Comparison of ENCODE assay signal across 20 cellular contexts in the genomic region with DNA sequence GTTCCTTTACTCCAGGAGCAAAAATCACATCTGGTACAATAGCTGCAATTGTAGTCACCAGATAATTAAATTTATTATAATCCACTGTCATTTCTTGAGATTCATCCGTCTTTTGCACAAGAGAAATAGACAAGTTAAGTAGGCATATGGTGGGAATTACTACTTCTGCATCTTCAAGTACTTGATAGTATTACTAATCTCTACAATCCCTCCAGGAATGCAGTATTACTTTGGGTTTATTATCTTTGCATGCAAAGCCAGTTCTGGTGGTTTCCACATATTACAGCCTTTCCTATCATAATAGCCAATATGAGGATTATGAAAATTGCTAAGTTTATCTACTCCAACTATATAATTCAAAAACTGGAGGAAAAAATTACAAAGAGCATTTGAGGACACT.
"Had no signal": no experiment of that assay in that cellular context is flagged by ENCODE, and none has a peak within 500 bp of the region (broad histone marks: within the 10 kb centered on the region; RNA-seq: fewer than 3 reads in every experiment).

No MANE protein-coding gene starts in this region.

- H3K4me3 ChIP-seq: lower lobe of right lung, thyroid gland had no signal

- H3K9me3 Mint-ChIP-seq: activated CD4-positive, alpha-beta memory T cell treated with anti-CD3 and anti-CD28 coated beads for 36 hours; activated naive CD4-positive, alpha-beta T cell treated with anti-CD3 and anti-CD28 coated beads, Interleukin-2, amount 10 ng/mL, durations not matched to agents 7 days and 5 days; brain; naive B cell had no signal

- H3K27me3 ChIP-seq: thyroid gland had no signal

- H3K27ac ChIP-seq: epithelial cell of prostate, lower lobe of right lung, thyroid gland had no signal

- H3K4me1 ChIP-seq: lower lobe of right lung, thyroid gland had no signal

- H3K36me3 Mint-ChIP-seq: activated CD4-positive, alpha-beta memory T cell treated with anti-CD3 and anti-CD28 coated beads for 36 hours; activated naive CD4-positive, alpha-beta T cell treated with anti-CD3 and anti-CD28 coated beads, Interleukin-2, amount 10 ng/mL, durations not matched to agents 7 days and 5 days; brain; naive B cell had no signal

- DNase-seq: activated CD4-positive, alpha-beta memory T cell treated with anti-CD3 and anti-CD28 coated beads for 36 hours; activated CD4-positive, alpha-beta T cell treated with anti-CD3 and anti-CD28 coated beads for 48 hours; activated effector memory CD4-positive, alpha-beta T cell treated with anti-CD3 and anti-CD28 coated beads, Interleukin-2, amount 50 U/mL, for 16 hours; activated naive CD4-positive, alpha-beta T cell treated with anti-CD3 and anti-CD28 coated beads, Interleukin-2, amount 10 ng/mL, durations not matched to agents 7 days and 5 days; activated T-cell treated with anti-CD3 and anti-CD28 coated beads for 4 hours; anterior cingulate cortex; foreskin melanocyte; kidney; lower lobe of right lung; mesendoderm; naive B cell; occipital lobe; retina; stimulated activated CD4-positive, alpha-beta T cell treated with anti-CD3 and anti-CD28 coated beads, Interleukin-4, amount 100 ng/mL, for 24 hours; stimulated activated naive CD8-positive, alpha-beta T cell treated with anti-CD3 and anti-CD28 coated beads, Interleukin-15, Interleukin-2, amounts not matched to agents 100 U/mL and 50 U/mL, for 24 hours; substantia nigra; thyroid gland had no signal

- ATAC-seq: left lobe of liver; lower lobe of right lung; stimulated activated naive CD8-positive, alpha-beta T cell treated with anti-CD3 and anti-CD28 coated beads, Interleukin-15, Interleukin-2, amounts not matched to agents 100 U/mL and 50 U/mL, for 24 hours had no signal

- H3K4me1 Mint-ChIP-seq: activated naive CD4-positive, alpha-beta T cell treated with anti-CD3 and anti-CD28 coated beads, Interleukin-2, amount 10 ng/mL, durations not matched to agents 7 days and 5 days had no signal

- H3K36me3 ChIP-seq: lower lobe of right lung, thyroid gland had no signal

- H3K9me3 ChIP-seq: lower lobe of right lung, thyroid gland had no signal

- H3K27me3 Mint-ChIP-seq: activated CD4-positive, alpha-beta memory T cell treated with anti-CD3 and anti-CD28 coated beads for 36 hours; activated naive CD4-positive, alpha-beta T cell treated with anti-CD3 and anti-CD28 coated beads, Interleukin-2, amount 10 ng/mL, durations not matched to agents 7 days and 5 days; brain; naive B cell had no signal

- H3K4me3 Mint-ChIP-seq: activated CD4-positive, alpha-beta memory T cell treated with anti-CD3 and anti-CD28 coated beads for 36 hours; activated naive CD4-positive, alpha-beta T cell treated with anti-CD3 and anti-CD28 coated beads, Interleukin-2, amount 10 ng/mL, durations not matched to agents 7 days and 5 days; brain; naive B cell had no signal

- H3K27ac Mint-ChIP-seq: activated CD4-positive, alpha-beta memory T cell treated with anti-CD3 and anti-CD28 coated beads for 36 hours; activated naive CD4-positive, alpha-beta T cell treated with anti-CD3 and anti-CD28 coated beads, Interleukin-2, amount 10 ng/mL, durations not matched to agents 7 days and 5 days; brain; naive B cell had no signal
